In genomic region chr7:92648082-92648481, GRCh38 we compare ENCODE assay signal across 10 cellular contexts. TPM values are rescaled to one million over a fixed set of nuclear protein-coding genes. Genes with fewer than 3 reads are reported as not detected.
DNase-seq lines count a peak whose midpoint lies in the region; ATAC-seq, FAIRE-seq and TF ChIP-seq lines count a peak whose summit lies in the region.
"Had no signal": no experiment of that assay in that cellular context is flagged by ENCODE, and none has a peak within 500 bp of the region (broad histone marks: within the 10 kb centered on the region; RNA-seq: fewer than 3 reads in every experiment).

No MANE protein-coding gene starts in this region.

- H3K27ac Mint-ChIP-seq in Calu3 (ENCODE audit: unreplicated experiment): peak overlapping the region; percentile 89
- H3K27ac Mint-ChIP-seq in activated T-helper 17 cell treated with anti-CD3 and anti-CD28 coated beads, Interleukin-2, amount 50 U/mL, for 72 hours: peak overlapping the region; percentile 96
- H3K27ac Mint-ChIP-seq in osteocyte (ENCODE audit: unreplicated experiment): no peak overlapping the region

- CTCF ChIA-PET in Calu3 (lab: Charles Lee): no interaction called here

- no TSS peak for BruUV-seq in Calu3 (replicated peaks; lab: Mats Ljungman, UMichigan)

- no peak overlapping the region for H3K27ac ChIP-seq in thyroid gland
- H3K27ac ChIP-seq: tibial nerve had no signal

- H3K27me3 ChIP-seq in thyroid gland: no peaks in the 10 kb centered on the region
- H3K27me3 ChIP-seq: tibial nerve had no signal

- FAIRE-seq in GM19239 (lab: Jason Lieb, UNC): peak; percentile 87

- no peaks in the 10 kb centered on the region for H3K27me3 Mint-ChIP-seq in Calu3 (ENCODE audit: unreplicated experiment)
- no peaks in the 10 kb centered on the region for H3K27me3 Mint-ChIP-seq in activated T-helper 17 cell treated with anti-CD3 and anti-CD28 coated beads, Interleukin-2, amount 50 U/mL, for 72 hours
- no peaks in the 10 kb centered on the region for H3K27me3 Mint-ChIP-seq in osteocyte (ENCODE audit: unreplicated experiment)

- no peak overlapping the region for H3K4me3 ChIP-seq in thyroid gland (replicated peaks in 1 of 3)
- H3K4me3 ChIP-seq: lung, tibial nerve had no signal

- WGBS in thyroid gland, 2 donors: 90 to 92% methylated on average over 4 of the region's 4 CpGs

- no peaks in the 10 kb centered on the region for H3K36me3 ChIP-seq in thyroid gland
- H3K36me3 ChIP-seq: tibial nerve had no signal

- intact Hi-C loops in Calu3 (cut with micrococcal nuclease; ENCODE audit: unreplicated experiment) (no loop called here), thyroid gland (cut with DNase I) (no loop called here)

- H3K4me1 ChIP-seq in thyroid gland: peaks cover 0 to 7% of the 10 kb centered on the region in 2 donors

- no peak for TF ChIP-seq CTCF in Calu3 (IDR thresholded peaks at IDR 0.05; ENCODE audit: unreplicated experiment)
- no peak for TF ChIP-seq CTCF in thyroid gland (IDR thresholded peaks at IDR 0.05)
- no peak for TF ChIP-seq CTCF in osteocyte (IDR thresholded peaks at IDR 0.05)

- H3K9me3 Mint-ChIP-seq in Calu3 (ENCODE audit: low read depth, unreplicated experiment) (no peaks in the 10 kb centered on the region), osteocyte (ENCODE audit: unreplicated experiment) (no peaks in the 10 kb centered on the region)
- H3K9me3 Mint-ChIP-seq in activated T-helper 17 cell treated with anti-CD3 and anti-CD28 coated beads, Interleukin-2, amount 50 U/mL, for 72 hours: no peaks in the 10 kb centered on the region

- ATAC-seq in HG03045 (IDR thresholded peaks at IDR 0.05; ENCODE audit: unreplicated experiment) (peak; percentile 64), HG03139 (IDR thresholded peaks at IDR 0.05; ENCODE audit: unreplicated experiment) (no peak)
- peak; percentile 63 for ATAC-seq in activated T-helper 17 cell treated with anti-CD3 and anti-CD28 coated beads, Interleukin-2, amount 50 U/mL, for 72 hours (replicated peaks)

- no peaks in the 10 kb centered on the region for H3K9me3 ChIP-seq in thyroid gland
- H3K9me3 ChIP-seq: tibial nerve had no signal

- H3K36me3 Mint-ChIP-seq in Calu3 (ENCODE audit: insufficient read depth, unreplicated experiment): peaks cover 16% of the 10 kb centered on the region
- H3K36me3 Mint-ChIP-seq in activated T-helper 17 cell treated with anti-CD3 and anti-CD28 coated beads, Interleukin-2, amount 50 U/mL, for 72 hours (ENCODE audit: low read depth): peaks cover 85% of the 10 kb centered on the region
- peaks cover 4% of the 10 kb centered on the region for H3K36me3 Mint-ChIP-seq in osteocyte (ENCODE audit: unreplicated experiment)

- H3K4me3 Mint-ChIP-seq in Calu3 (ENCODE audit: low read depth, unreplicated experiment) (no peak overlapping the region), osteocyte (ENCODE audit: unreplicated experiment) (no peak overlapping the region)
- peak overlapping the region; percentile 74 for H3K4me3 Mint-ChIP-seq in activated T-helper 17 cell treated with anti-CD3 and anti-CD28 coated beads, Interleukin-2, amount 50 U/mL, for 72 hours

- peaks cover 57% of the 10 kb centered on the region for H3K4me1 Mint-ChIP-seq in Calu3 (ENCODE audit: low read depth, unreplicated experiment)
- peaks cover 53% of the 10 kb centered on the region for H3K4me1 Mint-ChIP-seq in activated T-helper 17 cell treated with anti-CD3 and anti-CD28 coated beads, Interleukin-2, amount 50 U/mL, for 72 hours
- H3K4me1 Mint-ChIP-seq in osteocyte (ENCODE audit: unreplicated experiment): peaks cover 1% of the 10 kb centered on the region

- DNase-seq in Calu3 (no peak), GM19239 (ENCODE audit: insufficient read length, low spot score) (no peak), NCI-H2171 treated with DMSO at 0.1 percent for 48 hours (lab: John Stamatoyannopoulos, UW) (no peak), thyroid gland (no peak), osteocyte (ENCODE audit: extremely low spot score, unreplicated experiment) (no peak)

- TF ChIP-seq POLR2A in thyroid gland (IDR thresholded peaks at IDR 0.05): no peak

RNA-seq across cellular contexts. Expression of gene FAM133B, which starts 57.9 kb away (rescaled TPM):
- total RNA-seq in Calu3 (2022) (26.4 and 30.0 TPM in 2 replicates), thyroid gland (10 to 100 TPM; 28.5 to 33.4 (median 30.4) TPM), osteocyte (22.3 TPM in 2 replicates)
- total RNA-seq in activated T-helper 17 cell treated with anti-CD3 and anti-CD28 coated beads, Interleukin-2, amount 50 U/mL, for 72 hours: 10 to 100 TPM; 27.9 to 31.4 TPM
